12 cellular contexts compared by ENCODE assay signal in genomic region chr19:5966215-5966614, GRCh38. TPM values are rescaled to one million over a fixed set of nuclear protein-coding genes. Genes with fewer than 3 reads are reported as not detected.
DNase-seq lines count a peak whose midpoint lies in the region; ATAC-seq, FAIRE-seq and TF ChIP-seq lines count a peak whose summit lies in the region.
"Had no signal": no experiment of that assay in that cellular context is flagged by ENCODE, and none has a peak within 500 bp of the region (broad histone marks: within the 10 kb centered on the region; RNA-seq: fewer than 3 reads in every experiment).

No MANE protein-coding gene starts in this region.

- peak overlapping the region; percentile 18 to 44 for H3K27ac ChIP-seq in esophagus (ENCODE audit: low read depth in 2 of 2, low read length in 1 of 2)
- H3K27ac ChIP-seq in uterus = peak overlapping the region; percentile 56 to 65
- peak overlapping the region in 1 of 2 donors; percentile 48 for H3K27ac ChIP-seq in small intestine (ENCODE audit: low read depth in 1 of 2, low read length in 1 of 2)
- H3K27ac ChIP-seq: neutrophil had no signal

- no peak for TF ChIP-seq POLR2A in uterus (IDR thresholded peaks at IDR 0.05)

- H3K27ac Mint-ChIP-seq in natural killer cell = peak overlapping the region; percentile 3 to 6
- peak overlapping the region in 1 of 2 donors; percentile 80 for H3K27ac Mint-ChIP-seq in natural killer cell treated with Interleukin-12 subunit alpha and Interleukin-12 subunit beta and Interleukin-15 and Interleukin-18, amount 100 ng/mL, for 72 hours
- H3K27ac Mint-ChIP-seq in mesothelial cell of epicardium = peak overlapping the region; percentile 96

- peaks cover 55 to 86% of the 10 kb centered on the region in 2 donors for H3K4me1 Mint-ChIP-seq in natural killer cell
- peaks cover 44 to 68% of the 10 kb centered on the region in 2 donors for H3K4me1 Mint-ChIP-seq in natural killer cell treated with Interleukin-12 subunit alpha and Interleukin-12 subunit beta and Interleukin-15 and Interleukin-18, amount 100 ng/mL, for 72 hours (ENCODE audit: low read depth in 2 of 2)
- H3K4me1 Mint-ChIP-seq in mesothelial cell of epicardium = peaks cover 42% of the 10 kb centered on the region

- DNase-seq in natural killer cell = no peak
- DNase-seq in natural killer cell treated with Interleukin-12 subunit alpha and Interleukin-12 subunit beta and Interleukin-15 and Interleukin-18, amount 100 ng/mL, for 72 hours (ENCODE audit: low spot score) = no peak
- no peak for DNase-seq in mesothelial cell of epicardium (ENCODE audit: low spot score in 2 of 2, unreplicated experiment in 2 of 2)
- DNase-seq in uterus = peak; percentile 50 to 62
- DNase-seq in small intestine = no peak
- no peak for DNase-seq in NCI-H1436 (lab: John Stamatoyannopoulos, UW)
- DNase-seq in HuH-7 (ENCODE audit: low spot score) = no peak
- DNase-seq: activated CD4-positive, CD25-positive, alpha-beta regulatory T cell treated with anti-CD3 and anti-CD28 coated beads, Interleukin-2, amount 50 U/mL, for 72 hours had no signal

- H3K27me3 ChIP-seq in esophagus (ENCODE audit: control insufficient read depth in 1 of 2, insufficient read depth in 2 of 2, low read length in 2 of 2) (no peaks in the 10 kb centered on the region), uterus (no peaks in the 10 kb centered on the region), small intestine (ENCODE audit: control insufficient read depth in 2 of 2, insufficient read depth in 2 of 2, low read length in 2 of 2) (no peaks in the 10 kb centered on the region)
- H3K27me3 ChIP-seq: neutrophil had no signal

- intact Hi-C loops in natural killer cell (cut with micrococcal nuclease) = no loop called here
- intact Hi-C loops in uterus (cut with DNase I; ENCODE audit: low total_unique reads) = no loop called here

- H3K36me3 ChIP-seq in esophagus (ENCODE audit: control insufficient read depth in 2 of 2, insufficient read depth in 2 of 2, low read length in 1 of 2) (peaks cover 0 to 2% of the 10 kb centered on the region in 2 donors), uterus (no peaks in the 10 kb centered on the region), small intestine (ENCODE audit: control insufficient read depth in 2 of 2, insufficient read depth in 2 of 2, low read length in 2 of 2) (no peaks in the 10 kb centered on the region)

- no peak for ATAC-seq in natural killer cell
- ATAC-seq in natural killer cell treated with Interleukin-12 subunit alpha and Interleukin-12 subunit beta and Interleukin-15 and Interleukin-18, amount 100 ng/mL, for 72 hours = no peak
- ATAC-seq: GM12878 had no signal

- H3K4me1 ChIP-seq in esophagus (ENCODE audit: control insufficient read depth in 2 of 2, insufficient read depth in 2 of 2, low read length in 1 of 2) (peaks cover 16 to 22% of the 10 kb centered on the region in 2 donors), uterus (peaks cover 0 to 18% of the 10 kb centered on the region in 2 donors), small intestine (ENCODE audit: control insufficient read depth in 2 of 2, insufficient read depth in 1 of 2, low read depth in 1 of 2, low read length in 1 of 2) (peaks cover 10 to 16% of the 10 kb centered on the region in 2 donors)

- no peaks in the 10 kb centered on the region for H3K9me3 ChIP-seq in esophagus (ENCODE audit: control insufficient read depth in 2 of 2, insufficient read depth in 1 of 2, low read depth in 1 of 2, low read length in 1 of 2)
- no peaks in the 10 kb centered on the region for H3K9me3 ChIP-seq in uterus
- no peaks in the 10 kb centered on the region for H3K9me3 ChIP-seq in small intestine (ENCODE audit: control insufficient read depth, low read depth)
- H3K9me3 ChIP-seq: neutrophil had no signal

- H3K36me3 Mint-ChIP-seq in natural killer cell (no peaks in the 10 kb centered on the region), mesothelial cell of epicardium (no peaks in the 10 kb centered on the region)
- H3K36me3 Mint-ChIP-seq in natural killer cell treated with Interleukin-12 subunit alpha and Interleukin-12 subunit beta and Interleukin-15 and Interleukin-18, amount 100 ng/mL, for 72 hours = no peaks in the 10 kb centered on the region

- H3K9me3 Mint-ChIP-seq in natural killer cell = no peaks in the 10 kb centered on the region
- no peaks in the 10 kb centered on the region for H3K9me3 Mint-ChIP-seq in natural killer cell treated with Interleukin-12 subunit alpha and Interleukin-12 subunit beta and Interleukin-15 and Interleukin-18, amount 100 ng/mL, for 72 hours
- no peaks in the 10 kb centered on the region for H3K9me3 Mint-ChIP-seq in mesothelial cell of epicardium
- H3K9me3 Mint-ChIP-seq: CD14-positive monocyte had no signal

- H3K4me3 Mint-ChIP-seq in natural killer cell (no peak overlapping the region), mesothelial cell of epicardium (peak overlapping the region; percentile 33)
- H3K4me3 Mint-ChIP-seq in natural killer cell treated with Interleukin-12 subunit alpha and Interleukin-12 subunit beta and Interleukin-15 and Interleukin-18, amount 100 ng/mL, for 72 hours = no peak overlapping the region
- H3K4me3 Mint-ChIP-seq: CD14-positive monocyte had no signal

- no peak for TF ChIP-seq CTCF in natural killer cell (IDR thresholded peaks at IDR 0.05)
- no peak for TF ChIP-seq CTCF in mesothelial cell of epicardium (IDR thresholded peaks at IDR 0.05; ENCODE audit: unreplicated experiment)
- TF ChIP-seq CTCF in uterus (IDR thresholded peaks at IDR 0.05) = no peak

- 55 to 56% methylated on average over 8 of the region's 8 CpGs for WGBS in esophagus, 2 donors
- WGBS in small intestine, 3 donors = 64 to 79% (median 79%) methylated on average over 8 of the region's 8 CpGs

- H3K4me3 ChIP-seq in esophagus (ENCODE audit: low read depth in 1 of 2, low read length in 2 of 2) (no peak overlapping the region), uterus (no peak overlapping the region), small intestine (ENCODE audit: low read depth in 1 of 2, low read length in 2 of 2) (no peak overlapping the region)
- H3K4me3 ChIP-seq: GM12878 had no signal

- H3K27me3 Mint-ChIP-seq in natural killer cell (ENCODE audit: low read depth in 2 of 2) (no peaks in the 10 kb centered on the region), mesothelial cell of epicardium (ENCODE audit: low read depth) (no peaks in the 10 kb centered on the region)
- H3K27me3 Mint-ChIP-seq in natural killer cell treated with Interleukin-12 subunit alpha and Interleukin-12 subunit beta and Interleukin-15 and Interleukin-18, amount 100 ng/mL, for 72 hours = no peaks in the 10 kb centered on the region

- no peak for FAIRE-seq in small intestine (lab: Jason Lieb, UNC)
- FAIRE-seq: GM12878 had no signal

RNA-seq across cellular contexts. Expression of gene RANBP3, which starts 11.7 kb away (rescaled TPM):
- total RNA-seq in natural killer cell (10 to 100 TPM; 73.9 to 95.2 (median 89.7) TPM), mesothelial cell of epicardium (83.3 to 89.8 TPM (median 87.2 TPM) in 3 replicates), uterus (10 to 100 TPM; 40.9 to 98.1 (median 48.5) TPM)
- total RNA-seq in natural killer cell treated with Interleukin-12 subunit alpha and Interleukin-12 subunit beta and Interleukin-15 and Interleukin-18, amount 100 ng/mL, for 72 hours = 100 to 1,000 TPM in 1 of 2 donors, 10 to 100 TPM in 1; 96.5 to 119 TPM
- polyA plus RNA-seq in esophagus (10 to 100 TPM; 25.0 to 34.4 TPM), small intestine (10 to 100 TPM; 23.0 to 43.1 (median 33.5) TPM)

RNA-seq across cellular contexts. Expression of gene CAPS, which starts 52.2 kb away (rescaled TPM):
- total RNA-seq in natural killer cell = 10 to 100 TPM; 34.0 to 41.6 (median 38.3) TPM
- 1 to 10 TPM; 7.6 to 8.6 TPM for total RNA-seq in natural killer cell treated with Interleukin-12 subunit alpha and Interleukin-12 subunit beta and Interleukin-15 and Interleukin-18, amount 100 ng/mL, for 72 hours
- polyA plus RNA-seq in esophagus = 10 to 100 TPM in 1 of 2 donors, 1 to 10 TPM in 1; 8.0 to 18.7 TPM
- 16.2 to 17.2 TPM (median 16.7 TPM) in 3 replicates for total RNA-seq in mesothelial cell of epicardium
- 10 to 100 TPM in 3 of 4 donors, 1 to 10 TPM in 1; 2.0 to 48.7 (median 12.4) TPM for total RNA-seq in uterus
- 10 to 100 TPM in 2 of 3 donors, 1 to 10 TPM in 1; 8.7 to 22.7 (median 13.2) TPM for polyA plus RNA-seq in small intestine

Comparison
In these comparisons a context has a peak if more than half of its experiments do, and no peak if none do; other contexts are left out.
1. DNase-seq: peak in uterus (2 of 2); none in natural killer cell (single experiment), natural killer cell treated with Interleukin-12 subunit alpha and Interleukin-12 subunit beta and Interleukin-15 and Interleukin-18, amount 100 ng/mL, for 72 hours (single experiment), mesothelial cell of epicardium (0 of 2), small intestine (single experiment), NCI-H1436 (single experiment) and HuH-7 (single experiment).